ENCODE assay signal across 8 cellular contexts in genomic region chr16:30570621-30571443, GRCh38. TPM values are rescaled to one million over a fixed set of nuclear protein-coding genes. Genes with fewer than 3 reads are reported as not detected.
DNase-seq lines count a peak whose midpoint lies in the region; ATAC-seq and TF ChIP-seq lines count a peak whose summit lies in the region.

No MANE protein-coding gene starts in this region.

- no peaks in the 10 kb centered on the region for H3K9me3 Mint-ChIP-seq in activated CD4-positive, alpha-beta T cell treated with anti-CD3 and anti-CD28 coated beads for 36 hours (ENCODE audit: low read depth)

- peaks cover 63% of the 10 kb centered on the region for H3K4me1 Mint-ChIP-seq in activated CD4-positive, alpha-beta T cell treated with anti-CD3 and anti-CD28 coated beads for 36 hours

- CTCF ChIA-PET in activated CD4-positive, alpha-beta T cell treated with anti-CD3 and anti-CD28 coated beads for 36 hours (lab: Charles Lee): interaction anchor here (1.1 to 1.6 kb wide), 4 partner anchors 15 to 44 kb away, joined by 3 to 7 read pairs (median 3); partner anchors contain the start of gene ZNF785

- no peaks in the 10 kb centered on the region for H3K9me3 ChIP-seq in SJSA1 (replicated peaks)
- H3K9me3 ChIP-seq in esophagus (ENCODE audit: control insufficient read depth in 2 of 2, insufficient read depth in 1 of 2, low read depth in 1 of 2, low read length in 1 of 2): no peaks in the 10 kb centered on the region

- POLR2A ChIA-PET in activated CD4-positive, alpha-beta T cell treated with anti-CD3 and anti-CD28 coated beads for 36 hours (lab: Charles Lee): interaction anchor here (1.2 to 2.2 kb wide), 4 partner anchors 13 to 141 kb away, joined by 5 to 21 read pairs (median 9); partner anchors contain the start of genes DCTPP1, ZNF747 and ZNF764

- H3K27me3 Mint-ChIP-seq in activated CD4-positive, alpha-beta T cell treated with anti-CD3 and anti-CD28 coated beads for 36 hours: no peaks in the 10 kb centered on the region

- peak overlapping the region; percentile 74 for H3K27ac ChIP-seq in SJSA1
- H3K27ac ChIP-seq in esophagus (ENCODE audit: low read depth in 2 of 2, low read length in 1 of 2): peak overlapping the region; percentile 93

- ATAC-seq in activated CD4-positive, alpha-beta T cell treated with anti-CD3 and anti-CD28 coated beads for 36 hours: no peak
- no peak for ATAC-seq in omental fat pad (ENCODE audit: low FRiP score)
- ATAC-seq in HG02852 (IDR thresholded peaks at IDR 0.05; ENCODE audit: unreplicated experiment): no peak

- H3K4me3 ChIP-seq in SJSA1 (peak overlapping the region; percentile 55), esophagus (ENCODE audit: low read depth in 1 of 2, low read length in 2 of 2) (peak overlapping the region; percentile 62 to 75)

- WGBS in esophagus, 2 donors: 10 to 11% methylated on average over 22 of the region's 22 CpGs

- peak; percentile 34 for DNase-seq in activated CD4-positive, alpha-beta T cell treated with anti-CD3 and anti-CD28 coated beads for 36 hours
- no peak for DNase-seq in activated CD4-positive, alpha-beta T cell treated with anti-CD3 and anti-CD28 coated beads for 1 hour
- DNase-seq in SJSA1 (ENCODE audit: low read depth in 1 of 2, low spot score in 2 of 2) (no peak), myocyte (ENCODE audit: low read depth) (peak; percentile 42), omental fat pad (ENCODE audit: low spot score) (no peak), NK-92 (lab: John Stamatoyannopoulos, UW; ENCODE audit: unreplicated experiment) (no peak)

- peak overlapping the region; percentile 93 for H3K27ac Mint-ChIP-seq in activated CD4-positive, alpha-beta T cell treated with anti-CD3 and anti-CD28 coated beads for 36 hours

- H3K36me3 ChIP-seq in SJSA1: no peaks in the 10 kb centered on the region
- H3K36me3 ChIP-seq in esophagus (ENCODE audit: control insufficient read depth in 2 of 2, insufficient read depth in 2 of 2, low read length in 1 of 2): peaks cover 0 to 4% of the 10 kb centered on the region in 2 donors

- intact Hi-C loops in activated CD4-positive, alpha-beta T cell treated with anti-CD3 and anti-CD28 coated beads for 36 hours (cut with DNase I, micrococcal nuclease): loop anchor here (1.0 kb wide), 2 partner anchors 13 to 36 kb away; partner anchors contain the start of gene ZNF764 (in 1 of the 2)

- H3K4me3 Mint-ChIP-seq in activated CD4-positive, alpha-beta T cell treated with anti-CD3 and anti-CD28 coated beads for 36 hours: peak overlapping the region; percentile 87

- TF ChIP-seq CTCF in omental fat pad (IDR thresholded peaks at IDR 0.05): no peak

- no peaks in the 10 kb centered on the region for H3K27me3 ChIP-seq in SJSA1 (replicated peaks)
- no peaks in the 10 kb centered on the region for H3K27me3 ChIP-seq in esophagus (ENCODE audit: control insufficient read depth in 1 of 2, insufficient read depth in 2 of 2, low read length in 2 of 2)

- peaks cover 12% of the 10 kb centered on the region for H3K4me1 ChIP-seq in SJSA1 (replicated peaks)
- H3K4me1 ChIP-seq in esophagus (ENCODE audit: control insufficient read depth in 2 of 2, insufficient read depth in 2 of 2, low read length in 1 of 2): peaks cover 0 to 5% of the 10 kb centered on the region in 2 donors

- peaks cover 8% of the 10 kb centered on the region for H3K36me3 Mint-ChIP-seq in activated CD4-positive, alpha-beta T cell treated with anti-CD3 and anti-CD28 coated beads for 36 hours (ENCODE audit: low read depth)

RNA-seq across cellular contexts. Expression of gene ZNF688, which starts 0.7 kb away (rescaled TPM):
- 1 to 10 TPM; 7.1 to 9.1 TPM for total RNA-seq in activated CD4-positive, alpha-beta T cell treated with anti-CD3 and anti-CD28 coated beads for 36 hours
- total RNA-seq in SJSA1 (2014; rRNA removed; shearing (Covaris generic)): 6.4 and 7.3 TPM in 2 replicates
- 10 to 100 TPM in 1 of 2 donors, 1 to 10 TPM in 1; 8.4 to 16.3 TPM for polyA plus RNA-seq in esophagus
- total RNA-seq in myocyte (7.4 and 8.7 TPM in 2 replicates), omental fat pad (10 to 100 TPM in 3 of 4 donors, 1 to 10 TPM in 1; 7.4 to 24.0 (median 13.3) TPM)
- 12.1 TPM for polyA plus RNA-seq in myocyte (2012)

RNA-seq across cellular contexts. Expression of gene ZNF764, which starts 12.7 kb away (rescaled TPM):
- total RNA-seq in activated CD4-positive, alpha-beta T cell treated with anti-CD3 and anti-CD28 coated beads for 36 hours: 10 to 100 TPM in 1 of 2 experiments, 1 to 10 TPM in 1; 8.0 to 11.2 TPM
- 5.8 and 8.1 TPM in 2 replicates for total RNA-seq in SJSA1 (2014; rRNA removed; shearing (Covaris generic))
- 1 to 10 TPM; 2.7 to 3.1 TPM for polyA plus RNA-seq in esophagus
- 8.4 and 9.0 TPM in 2 replicates for total RNA-seq in myocyte
- 4.6 TPM for polyA plus RNA-seq in myocyte (2012)
- 10 to 100 TPM in 2 of 4 donors, 1 to 10 TPM in 2; 4.5 to 15.9 (median 10.1) TPM for total RNA-seq in omental fat pad

RNA-seq across cellular contexts. Expression of gene ZNF785, which starts 14.7 kb away (rescaled TPM):
- total RNA-seq in activated CD4-positive, alpha-beta T cell treated with anti-CD3 and anti-CD28 coated beads for 36 hours: 10 to 100 TPM in 1 of 2 experiments, 1 to 10 TPM in 1; 9.2 to 10.8 TPM
- total RNA-seq in SJSA1 (2014; rRNA removed; shearing (Covaris generic)): 4.6 and 6.8 TPM in 2 replicates
- 1 to 10 TPM; 3.2 to 5.9 TPM for polyA plus RNA-seq in esophagus
- 8.0 and 8.7 TPM in 2 replicates for total RNA-seq in myocyte
- polyA plus RNA-seq in myocyte (2012): 7.5 TPM
- total RNA-seq in omental fat pad: 10 to 100 TPM in 1 of 4 donors, 1 to 10 TPM in 3; 4.5 to 12.1 (median 8.1) TPM

RNA-seq across cellular contexts. Expression of gene ZNF747, which starts 36.2 kb away (rescaled TPM):
- total RNA-seq in activated CD4-positive, alpha-beta T cell treated with anti-CD3 and anti-CD28 coated beads for 36 hours: 1 to 10 TPM; 6.3 to 8.0 TPM
- 3.6 and 5.1 TPM in 2 replicates for total RNA-seq in SJSA1 (2014; rRNA removed; shearing (Covaris generic))
- 1 to 10 TPM; 4.4 to 4.5 TPM for polyA plus RNA-seq in esophagus
- total RNA-seq in myocyte: 11.9 and 14.0 TPM in 2 replicates
- polyA plus RNA-seq in myocyte (2012): 7.6 TPM
- total RNA-seq in omental fat pad: 10 to 100 TPM in 2 of 4 donors, 1 to 10 TPM in 2; 7.7 to 12.1 (median 10.4) TPM

RNA-seq across cellular contexts. Expression of gene ZNF689, which starts 39.4 kb away (rescaled TPM):
- total RNA-seq in activated CD4-positive, alpha-beta T cell treated with anti-CD3 and anti-CD28 coated beads for 36 hours: 10 to 100 TPM in 1 of 2 experiments, 1 to 10 TPM in 1; 9.0 to 10.7 TPM
- 8.1 and 9.8 TPM in 2 replicates for total RNA-seq in SJSA1 (2014; rRNA removed; shearing (Covaris generic))
- 1 to 10 TPM; 1.3 to 2.0 TPM for polyA plus RNA-seq in esophagus
- total RNA-seq in myocyte: 7.8 and 9.2 TPM in 2 replicates
- polyA plus RNA-seq in myocyte (2012): 5.7 TPM
- total RNA-seq in omental fat pad: 1 to 10 TPM; 5.5 to 9.5 (median 7.0) TPM

Comparison
In these comparisons a context has a peak if more than half of its experiments do, and no peak if none do; other contexts are left out.
1. DNase-seq: peak in activated CD4-positive, alpha-beta T cell treated with anti-CD3 and anti-CD28 coated beads for 36 hours (single experiment) and myocyte (single experiment); none in activated CD4-positive, alpha-beta T cell treated with anti-CD3 and anti-CD28 coated beads for 1 hour (single experiment), SJSA1 (0 of 2), omental fat pad (single experiment) and NK-92 (single experiment).